In the genomic region with DNA sequence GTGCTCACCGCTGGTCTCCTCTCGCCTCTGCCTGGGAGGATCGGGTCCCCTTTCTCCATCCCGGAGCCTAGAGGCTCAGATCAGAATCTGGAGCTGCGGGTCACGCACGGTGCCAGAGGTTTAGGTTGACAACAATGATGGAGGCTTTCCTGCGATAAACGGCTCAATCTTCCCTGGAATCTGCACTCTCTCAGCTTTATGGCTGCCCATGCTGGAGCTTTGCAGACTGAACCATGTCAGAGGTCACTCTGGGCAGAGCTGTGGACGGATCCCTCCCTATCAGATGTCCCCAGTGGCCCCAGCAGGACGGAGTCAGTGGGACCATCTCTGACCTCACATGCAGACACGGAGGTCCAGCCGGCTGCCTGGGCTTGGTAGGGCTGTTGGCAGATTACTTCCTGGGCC, we compare ENCODE assay signal across 24 cellular contexts.
DNase-seq lines count a peak whose midpoint lies in the region; ATAC-seq and TF ChIP-seq lines count a peak whose summit lies in the region.
"Had no signal": no experiment of that assay in that cellular context is flagged by ENCODE, and none has a peak within 500 bp of the region (broad histone marks: within the 10 kb centered on the region; RNA-seq: fewer than 3 reads in every experiment).

No MANE protein-coding gene starts in this region.

- no peaks in the 10 kb centered on the region for H3K36me3 Mint-ChIP-seq in activated CD4-positive, alpha-beta T cell treated with anti-CD3 and anti-CD28 coated beads, Interleukin-2, amount 10 ng/mL, durations not matched to agents 24 days and 14 days (ENCODE audit: low read depth)
- H3K36me3 Mint-ChIP-seq: CD4-positive, alpha-beta memory T cell; immature natural killer cell; naive B cell had no signal

- H3K4me3 ChIP-seq in DND-41 (ENCODE audit: low read depth in 1 of 2, low read length in 2 of 2) (no peak overlapping the region), fibroblast of lung (replicated peaks in 1 of 4; ENCODE audit: control extremely low read depth in 1 of 4, insufficient read depth in 1 of 4, low read depth in 3 of 4, low read length in 4 of 4) (no peak overlapping the region), smooth muscle cell (no peak overlapping the region)
- H3K4me3 ChIP-seq: left lung, suprapubic skin had no signal

- no peak overlapping the region for H3K4me2 ChIP-seq in DND-41 (ENCODE audit: insufficient read depth, low read length)
- H3K4me2 ChIP-seq in fibroblast of lung (ENCODE audit: extremely low read depth, insufficient read depth, low read length), result no peak overlapping the region
- no peak overlapping the region for H3K4me2 ChIP-seq in smooth muscle cell
- H3K4me2 ChIP-seq: SK-N-SH had no signal

- H4K20me1 ChIP-seq in DND-41 (ENCODE audit: insufficient read depth, low read length), result no peaks in the 10 kb centered on the region
- H4K20me1 ChIP-seq in fibroblast of lung (ENCODE audit: control insufficient read depth, extremely low read depth, insufficient read depth, low read length), result no peaks in the 10 kb centered on the region
- H4K20me1 ChIP-seq in smooth muscle cell (ENCODE audit: low read depth), result no peaks in the 10 kb centered on the region

- TF ChIP-seq CTCF in DND-41 (IDR thresholded peaks at IDR 0.05; ENCODE audit: borderline replicate concordance, extremely low read depth, low read length, poor library complexity, severe bottlenecking) (no peak), fibroblast of lung (conservative IDR thresholded peaks at IDR 0.05 in 1 of 2, IDR thresholded peaks at IDR 0.05 in 1 of 2; ENCODE audit: low read depth in 1 of 2, low read length in 2 of 2) (no peak), smooth muscle cell (IDR thresholded peaks at IDR 0.05; ENCODE audit: borderline replicate concordance, insufficient read depth, poor library complexity, severe bottlenecking) (no peak)

- H3K79me2 ChIP-seq in DND-41 (ENCODE audit: insufficient read depth, low read length) (no peaks in the 10 kb centered on the region), fibroblast of lung (ENCODE audit: control insufficient read depth, insufficient read depth, low read length) (no peaks in the 10 kb centered on the region), smooth muscle cell (ENCODE audit: low read depth) (no peaks in the 10 kb centered on the region)

- 62% methylated on average over 13 of the region's 13 CpGs for WGBS in smooth muscle cell (ENCODE audit: low lambda C conversion rate)

- no peak overlapping the region for H3K9ac ChIP-seq in DND-41 (ENCODE audit: low read depth, low read length)
- no peak overlapping the region for H3K9ac ChIP-seq in fibroblast of lung (ENCODE audit: insufficient read depth, low read length)
- no peak overlapping the region for H3K9ac ChIP-seq in smooth muscle cell (ENCODE audit: low read depth)
- H3K9ac ChIP-seq: SK-N-SH had no signal

- no peaks in the 10 kb centered on the region for H3K9me3 ChIP-seq in DND-41 (ENCODE audit: insufficient read depth, low read length, severe bottlenecking)
- no peaks in the 10 kb centered on the region for H3K9me3 ChIP-seq in fibroblast of lung (ENCODE audit: control insufficient read depth, insufficient read depth, low read depth, low read length)
- H3K9me3 ChIP-seq in smooth muscle cell (replicated peaks; ENCODE audit: low read depth), result no peaks in the 10 kb centered on the region
- H3K9me3 ChIP-seq: left lung, SK-N-SH, suprapubic skin had no signal

- intact Hi-C loops in activated CD4-positive, alpha-beta T cell treated with anti-CD3 and anti-CD28 coated beads, Interleukin-2, amount 10 ng/mL, durations not matched to agents 24 days and 14 days (cut with micrococcal nuclease), result no loop called here

- H3K27me3 ChIP-seq in DND-41 (ENCODE audit: insufficient read depth, low read length, poor library complexity) (no peaks in the 10 kb centered on the region), fibroblast of lung (ENCODE audit: control insufficient read depth, insufficient read depth, low read length) (peaks cover 5% of the 10 kb centered on the region), smooth muscle cell (ENCODE audit: low read depth) (no peaks in the 10 kb centered on the region)

- H3K36me3 ChIP-seq in DND-41 (ENCODE audit: insufficient read depth, low read length) (no peaks in the 10 kb centered on the region), fibroblast of lung (ENCODE audit: control insufficient read depth, insufficient read depth, low read length) (no peaks in the 10 kb centered on the region), smooth muscle cell (ENCODE audit: low read depth) (no peaks in the 10 kb centered on the region)
- H3K36me3 ChIP-seq: left lung, suprapubic skin had no signal

- peak; percentile 27; the same call in 2 of the 3 replicates for ATAC-seq in DND-41 (ENCODE audit: insufficient read depth, low read depth)
- ATAC-seq in GM21367 (IDR thresholded peaks at IDR 0.05; ENCODE audit: unreplicated experiment), result no peak
- ATAC-seq: left lung had no signal

- no peak overlapping the region for H3K27ac ChIP-seq in DND-41 (ENCODE audit: low read length)
- no peak overlapping the region for H3K27ac ChIP-seq in fibroblast of lung (ENCODE audit: insufficient read depth, low read length)
- H3K27ac ChIP-seq in smooth muscle cell (ENCODE audit: low read depth), result no peak overlapping the region
- H3K27ac ChIP-seq: left lung, suprapubic skin had no signal

- no peak overlapping the region for H3K4me3 Mint-ChIP-seq in activated CD4-positive, alpha-beta T cell treated with anti-CD3 and anti-CD28 coated beads, Interleukin-2, amount 10 ng/mL, durations not matched to agents 24 days and 14 days
- H3K4me3 Mint-ChIP-seq: CD4-positive, alpha-beta memory T cell; HFFc6; immature natural killer cell had no signal

- H2AFZ ChIP-seq in DND-41 (ENCODE audit: low read depth, low read length) (no peak overlapping the region), fibroblast of lung (ENCODE audit: low read length) (peak overlapping the region; percentile 12), smooth muscle cell (ENCODE audit: low read depth) (peak overlapping the region; percentile 54)

- DNase-seq in activated CD4-positive, alpha-beta T cell treated with anti-CD3 and anti-CD28 coated beads, Interleukin-2, amount 10 ng/mL, durations not matched to agents 24 days and 14 days, result peak; percentile 59
- DNase-seq in activated CD4-positive, alpha-beta T cell treated with anti-CD3 and anti-CD28 coated beads for 1 hour, result no peak
- no peak for DNase-seq in DND-41
- DNase-seq in fibroblast of lung (ENCODE audit: low read depth in 2 of 2), result no peak
- DNase-seq in smooth muscle cell (lab: John Stamatoyannopoulos, UW; ENCODE audit: unreplicated experiment), result no peak
- DNase-seq in 8988T, result no peak
- no peak for DNase-seq in NCI-H128 (lab: John Stamatoyannopoulos, UW; ENCODE audit: unreplicated experiment)
- DNase-seq: activated CD4-positive, alpha-beta T cell treated with anti-CD3 and anti-CD28 coated beads, Interleukin-2, amount 50 U/mL, for 1 hour; activated CD8-positive, alpha-beta memory T cell treated with anti-CD3 and anti-CD28 coated beads, Interleukin-2, amount 50 U/mL, for 48 hours; activated gamma-delta T cell treated with Interleukin-2 at 50 U/mL for 16 hours; DMS 273 treated with DMSO at 0.1 percent for 48 hours; HFFc6; hypothalamus; immature natural killer cell; left lung; mesendoderm; naive B cell; NCI-H1694; SK-N-SH; small intestine; stimulated activated CD4-positive, alpha-beta T cell treated with anti-CD3 and anti-CD28 coated beads, Interleukin-2, amount 100 ng/mL, for 24 hours had no signal

- no peaks in the 10 kb centered on the region for H3F3A ChIP-seq in smooth muscle cell (ENCODE audit: low read depth)

- H3K9me3 Mint-ChIP-seq in activated CD4-positive, alpha-beta T cell treated with anti-CD3 and anti-CD28 coated beads, Interleukin-2, amount 10 ng/mL, durations not matched to agents 24 days and 14 days, result no peaks in the 10 kb centered on the region
- H3K9me3 Mint-ChIP-seq: HFFc6, immature natural killer cell had no signal

- H3K27ac Mint-ChIP-seq in activated CD4-positive, alpha-beta T cell treated with anti-CD3 and anti-CD28 coated beads, Interleukin-2, amount 10 ng/mL, durations not matched to agents 24 days and 14 days, result no peak overlapping the region
- H3K27ac Mint-ChIP-seq: HFFc6 had no signal

- H3K4me1 Mint-ChIP-seq in activated CD4-positive, alpha-beta T cell treated with anti-CD3 and anti-CD28 coated beads, Interleukin-2, amount 10 ng/mL, durations not matched to agents 24 days and 14 days, result no peaks in the 10 kb centered on the region
- H3K4me1 Mint-ChIP-seq: CD4-positive, alpha-beta memory T cell; immature natural killer cell; naive B cell had no signal

- no peaks in the 10 kb centered on the region for H3K4me1 ChIP-seq in DND-41 (ENCODE audit: insufficient read depth, low read length)
- H3K4me1 ChIP-seq in fibroblast of lung (ENCODE audit: control insufficient read depth, extremely low read depth, insufficient read depth, low read length), result no peaks in the 10 kb centered on the region
- no peaks in the 10 kb centered on the region for H3K4me1 ChIP-seq in smooth muscle cell (ENCODE audit: low read depth)
- H3K4me1 ChIP-seq: left lung had no signal

- peaks cover 4% of the 10 kb centered on the region for H3K27me3 Mint-ChIP-seq in activated CD4-positive, alpha-beta T cell treated with anti-CD3 and anti-CD28 coated beads, Interleukin-2, amount 10 ng/mL, durations not matched to agents 24 days and 14 days
